In genomic region chr1:164772635-164773034, GRCh38 we compare ENCODE assay signal across 8 cellular contexts.
DNase-seq lines count a peak whose midpoint lies in the region; ATAC-seq and TF ChIP-seq lines count a peak whose summit lies in the region.

No MANE protein-coding gene starts in this region.

- H3K4me1 ChIP-seq in KMS-11 (ENCODE audit: low read depth, poor library complexity, severe bottlenecking) = peaks cover 94% of the 10 kb centered on the region
- peaks cover 67% of the 10 kb centered on the region for H3K4me1 ChIP-seq in muscle layer of colon (ENCODE audit: insufficient read depth, low read length)

- H3K9ac ChIP-seq in KMS-11 (peak overlapping the region; percentile 2; the same call in 1 of the 2 replicates), muscle layer of colon (ENCODE audit: low read length) (no peak overlapping the region)

- CTCF ChIA-PET in MCF 10A (lab: Yijun Ruan, JAX) = interaction anchor here (0.6 to 6.9 kb wide), 5 partner anchors 13 to 923 kb away, joined by 3 to 83 read pairs (median 3); no protein-coding TSS in a partner anchor

- POLR2A ChIA-PET in MCF 10A (lab: Yijun Ruan, JAX) = interaction anchor here (0.6 to 5.8 kb wide), 8 partner anchors 8 to 953 kb away, joined by 3 to 50 read pairs (median 4); partner anchors contain the start of gene PBX1

- peak overlapping the region; percentile 27; the same call in 1 of the 2 replicates for H2AFZ ChIP-seq in KMS-11 (ENCODE audit: low read depth)

- H3K27me3 ChIP-seq in KMS-11 (ENCODE audit: insufficient read depth, low read depth) (no peaks in the 10 kb centered on the region), muscle layer of colon (ENCODE audit: control insufficient read depth in 1 of 2, insufficient read depth in 2 of 2, low read length in 2 of 2) (no peaks in the 10 kb centered on the region)

- no peaks in the 10 kb centered on the region for H3K79me2 ChIP-seq in KMS-11 (ENCODE audit: insufficient read depth, low read depth)

- no peak overlapping the region for H3K4me3 Mint-ChIP-seq in MCF 10A (ENCODE audit: unreplicated experiment)

- no peaks in the 10 kb centered on the region for H3K27me3 Mint-ChIP-seq in MCF 10A (ENCODE audit: insufficient read depth, unreplicated experiment)

- peak overlapping the region; percentile 85 for H3K27ac Mint-ChIP-seq in MCF 10A (ENCODE audit: low read depth, unreplicated experiment)

- H3K4me3 ChIP-seq in KMS-11 (IDR thresholded peaks at IDR 0.05; ENCODE audit: insufficient read depth, low read depth, low read length) (no peak overlapping the region), muscle layer of colon (ENCODE audit: low read depth in 1 of 2, low read length in 2 of 2) (peak overlapping the region in 1 of 2 donors; percentile 4)

- no peaks in the 10 kb centered on the region for H3K36me3 Mint-ChIP-seq in MCF 10A (ENCODE audit: insufficient read depth, unreplicated experiment)

- TF ChIP-seq CTCF in KMS-11 (conservative IDR thresholded peaks at IDR 0.05; ENCODE audit: low read depth, low read length) = no peak
- TF ChIP-seq CTCF in MCF 10A (IDR thresholded peaks at IDR 0.05; ENCODE audit: unreplicated experiment) = no peak

- H3K9me3 Mint-ChIP-seq in MCF 10A (ENCODE audit: unreplicated experiment) = no peaks in the 10 kb centered on the region

- H3K4me1 Mint-ChIP-seq in MCF 10A (ENCODE audit: insufficient read depth, unreplicated experiment) = peaks cover 54% of the 10 kb centered on the region

- intact Hi-C loops in MCF 10A (cut with micrococcal nuclease) = loop anchor here (2.0 to 5.0 kb wide), 3 partner anchors 65 to 210 kb away; no protein-coding TSS in a partner anchor

- DNase-seq in DMS 273 (lab: John Stamatoyannopoulos, UW; ENCODE audit: unreplicated experiment) (peak; percentile 60), MCF 10A (ENCODE audit: unreplicated experiment) (peak; percentile 95), NK-92 (lab: John Stamatoyannopoulos, UW; ENCODE audit: unreplicated experiment) (no peak), NCI-H446 treated with DMSO at 0.1 percent for 48 hours (lab: John Stamatoyannopoulos, UW) (no peak), NCI-H1930 (lab: John Stamatoyannopoulos, UW) (no peak)

- H3K36me3 ChIP-seq in KMS-11 (ENCODE audit: insufficient read depth) (no peaks in the 10 kb centered on the region), muscle layer of colon (ENCODE audit: insufficient read depth, low read length) (no peaks in the 10 kb centered on the region)

- H4K20me1 ChIP-seq in KMS-11 (ENCODE audit: insufficient read depth) = no peaks in the 10 kb centered on the region

- peak; percentile 76 for ATAC-seq in GM21619 (IDR thresholded peaks at IDR 0.05; ENCODE audit: unreplicated experiment)

- H3K27ac ChIP-seq in KMS-11 = peak overlapping the region; percentile 52
- H3K27ac ChIP-seq in muscle layer of colon (ENCODE audit: low read depth, low read length) = peak overlapping the region; percentile 53

- H3K9me3 ChIP-seq in muscle layer of colon (ENCODE audit: low read length) = no peaks in the 10 kb centered on the region

- peak overlapping the region; percentile 87 for H3K4me2 ChIP-seq in KMS-11

- BruUV-seq in MCF 10A (replicated peaks; lab: Mats Ljungman, UMichigan) = no TSS peak

Comparison
In these comparisons a context has a peak if more than half of its experiments do, and no peak if none do; other contexts are left out.
1. DNase-seq: peak in DMS 273 (single experiment) and MCF 10A (single experiment); none in NK-92 (single experiment), NCI-H446 treated with DMSO at 0.1 percent for 48 hours (single experiment) and NCI-H1930 (0 of 2).